In the genomic region with DNA sequence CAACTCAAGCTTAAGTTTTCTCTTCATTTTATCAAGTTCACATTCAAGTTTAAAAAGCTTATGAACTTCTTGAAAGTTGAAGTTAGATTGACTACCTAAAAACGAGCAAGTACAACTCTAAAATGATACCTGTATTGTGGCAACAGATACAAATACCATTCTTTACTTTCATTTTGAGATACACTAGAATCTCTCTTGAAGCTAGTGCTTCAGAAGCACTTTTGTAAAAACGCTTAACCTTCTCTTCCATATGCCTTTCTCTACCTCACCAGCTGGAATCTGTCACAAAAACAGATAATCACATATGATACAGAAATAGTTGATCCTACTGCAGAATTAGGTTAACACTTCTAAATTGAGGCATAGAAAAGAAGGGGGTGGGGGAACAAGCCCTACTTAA, we compare ENCODE assay signal across 8 cellular contexts. TPM values are rescaled to one million over a fixed set of nuclear protein-coding genes. Genes with fewer than 3 reads are reported as not detected.
DNase-seq lines count a peak whose midpoint lies in the region; ATAC-seq and TF ChIP-seq lines count a peak whose summit lies in the region.

No MANE protein-coding gene starts in this region.

- DNase-seq in activated T-cell treated with anti-CD3 and anti-CD28 coated beads, Interleukin-2, amount 50 U/mL, for 4 hours, result no peak
- DNase-seq in activated T-cell treated with anti-CD3 and anti-CD28 coated beads for 4 hours (no peak), lower leg skin (ENCODE audit: low spot score in 2 of 2) (no peak), vagina (ENCODE audit: extremely low spot score in 2 of 2) (no peak), nucleus accumbens (lab: John Stamatoyannopoulos, UW) (no peak), glomerular visceral epithelial cell (ENCODE audit: extremely low spot score) (no peak)
- no peak for DNase-seq in activated naive CD8-positive, alpha-beta T cell treated with anti-CD3 and anti-CD28 coated beads for 36 hours

- intact Hi-C loops in lower leg skin (cut with DNase I; ENCODE audit: low total_unique reads) (no loop called here), vagina (cut with DNase I) (no loop called here)

- peak overlapping the region; percentile 21 for H3K4me3 ChIP-seq in lower leg skin (ENCODE audit: low read depth, poor library complexity, severe bottlenecking)
- peak overlapping the region; percentile 92 to 99 for H3K4me3 ChIP-seq in vagina

- peaks cover 9% of the 10 kb centered on the region for H3K36me3 Mint-ChIP-seq in activated T-cell treated with anti-CD3 and anti-CD28 coated beads, Interleukin-2, amount 50 U/mL, for 4 hours (ENCODE audit: insufficient read depth)
- no peaks in the 10 kb centered on the region for H3K36me3 Mint-ChIP-seq in activated naive CD8-positive, alpha-beta T cell treated with anti-CD3 and anti-CD28 coated beads for 36 hours

- H3K4me1 Mint-ChIP-seq in activated T-cell treated with anti-CD3 and anti-CD28 coated beads, Interleukin-2, amount 50 U/mL, for 4 hours (ENCODE audit: low read depth), result peaks cover 48% of the 10 kb centered on the region
- peaks cover 34% of the 10 kb centered on the region for H3K4me1 Mint-ChIP-seq in activated naive CD8-positive, alpha-beta T cell treated with anti-CD3 and anti-CD28 coated beads for 36 hours

- H3K27ac Mint-ChIP-seq in activated naive CD8-positive, alpha-beta T cell treated with anti-CD3 and anti-CD28 coated beads for 36 hours, result peak overlapping the region; percentile 98

- no peaks in the 10 kb centered on the region for H3K9me3 ChIP-seq in vagina

- no peak for TF ChIP-seq CTCF in lower leg skin (IDR thresholded peaks at IDR 0.05)
- TF ChIP-seq CTCF in vagina (IDR thresholded peaks at IDR 0.05), result no peak

- peaks cover 48% of the 10 kb centered on the region for H3K4me1 ChIP-seq in vagina

- H3K27ac ChIP-seq in vagina, result peak overlapping the region; percentile 99

- peak overlapping the region; percentile 93 for H3K4me3 Mint-ChIP-seq in activated T-cell treated with anti-CD3 and anti-CD28 coated beads, Interleukin-2, amount 50 U/mL, for 4 hours
- peak overlapping the region; percentile 98 for H3K4me3 Mint-ChIP-seq in activated naive CD8-positive, alpha-beta T cell treated with anti-CD3 and anti-CD28 coated beads for 36 hours

- peaks cover 0 to 17% of the 10 kb centered on the region in 2 donors for H3K36me3 ChIP-seq in vagina

- H3K27me3 ChIP-seq in vagina, result no peaks in the 10 kb centered on the region

- H3K9me3 Mint-ChIP-seq in activated T-cell treated with anti-CD3 and anti-CD28 coated beads, Interleukin-2, amount 50 U/mL, for 4 hours, result no peaks in the 10 kb centered on the region
- no peaks in the 10 kb centered on the region for H3K9me3 Mint-ChIP-seq in activated naive CD8-positive, alpha-beta T cell treated with anti-CD3 and anti-CD28 coated beads for 36 hours

- H3K27me3 Mint-ChIP-seq in activated T-cell treated with anti-CD3 and anti-CD28 coated beads, Interleukin-2, amount 50 U/mL, for 4 hours (ENCODE audit: low read depth), result no peaks in the 10 kb centered on the region
- no peaks in the 10 kb centered on the region for H3K27me3 Mint-ChIP-seq in activated naive CD8-positive, alpha-beta T cell treated with anti-CD3 and anti-CD28 coated beads for 36 hours

- no peak for ATAC-seq in activated T-cell treated with anti-CD3 and anti-CD28 coated beads, Interleukin-2, amount 50 U/mL, for 4 hours
- peak; percentile 7 for ATAC-seq in HG03025 (IDR thresholded peaks at IDR 0.05; ENCODE audit: low FRiP score, unreplicated experiment)

- TF ChIP-seq POLR2A in lower leg skin (IDR thresholded peaks at IDR 0.05), result no peak
- TF ChIP-seq POLR2A in vagina (IDR thresholded peaks at IDR 0.05), result no peak

- whole genome bisulfite sequencing in lower leg skin, 2 donors, result 9 to 11% methylated on average over 2 of the region's 2 CpGs

RNA-seq across cellular contexts. Expression of gene ATOSA, which starts 1.6 kb away (rescaled TPM):
- 10 to 100 TPM in 1 of 3 donors, 1 to 10 TPM in 2; 6.8 to 12.2 (median 8.1) TPM for total RNA-seq in activated T-cell treated with anti-CD3 and anti-CD28 coated beads, Interleukin-2, amount 50 U/mL, for 4 hours
- total RNA-seq in activated naive CD8-positive, alpha-beta T cell treated with anti-CD3 and anti-CD28 coated beads for 36 hours, result 1 to 10 TPM; 9.7 to 9.8 TPM
- 10 to 100 TPM; 42.6 to 57.7 (median 50.3) TPM for total RNA-seq in lower leg skin
- 63.3 TPM for total RNA-seq in vagina
